ENCODE assay signal across 8 cellular contexts in the genomic region with DNA sequence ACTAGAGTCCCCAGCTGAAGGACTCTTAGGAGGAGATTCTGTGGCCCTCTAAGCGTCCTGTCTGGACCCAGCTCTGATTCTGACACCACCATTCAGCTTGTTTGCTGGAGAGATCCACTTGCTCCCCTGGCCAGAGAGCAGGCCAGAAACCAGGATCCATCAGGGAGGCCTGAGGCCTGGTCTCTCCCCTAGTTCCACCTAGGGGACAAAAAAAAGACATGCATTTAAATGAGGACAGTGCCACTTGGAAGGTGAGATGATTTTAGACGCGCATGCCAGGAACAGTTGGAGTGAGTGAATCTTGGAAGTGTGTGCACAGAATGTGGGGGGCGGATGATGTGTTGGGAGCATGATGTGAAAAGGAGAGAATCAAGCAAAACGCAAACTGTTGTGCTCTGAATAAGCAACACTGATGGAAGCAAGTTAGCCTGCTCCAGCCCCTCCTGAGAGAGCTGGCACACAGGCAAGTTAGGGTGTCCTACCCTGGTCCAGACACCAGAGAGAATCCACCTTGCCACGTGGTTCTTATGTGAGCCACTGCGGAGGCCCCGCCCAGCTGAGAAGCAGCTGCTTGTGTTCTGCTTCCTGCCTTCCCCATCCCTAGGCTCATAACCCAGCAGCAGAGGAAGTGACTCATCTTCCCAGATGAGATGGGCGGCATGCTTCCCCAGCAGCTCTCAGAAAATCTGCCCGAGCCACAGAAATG. TPM values are rescaled to one million over a fixed set of nuclear protein-coding genes. Genes with fewer than 3 reads are reported as not detected.
DNase-seq lines count a peak whose midpoint lies in the region; ATAC-seq and TF ChIP-seq lines count a peak whose summit lies in the region.

No MANE protein-coding gene starts in this region.

- H3F3A ChIP-seq in smooth muscle cell (ENCODE audit: low read depth), result peaks cover 4% of the 10 kb centered on the region

- DNase-seq in BE2C (peak; percentile 95), Kasumi-1 (lab: John Stamatoyannopoulos, UW) (peak; percentile 97 to 98), T-helper 22 cell (ENCODE audit: low read depth) (peak; percentile 54), amniotic stem cell (lab: John Stamatoyannopoulos, UW) (peak; percentile 75), hepatic stellate cell (ENCODE audit: low spot score) (peak; percentile 96), smooth muscle cell (lab: John Stamatoyannopoulos, UW; ENCODE audit: unreplicated experiment) (peak; percentile 43)

- H3K4me3 ChIP-seq in BE2C (ENCODE audit: low read depth, low read length) (peak overlapping the region; percentile 17; the same call in 1 of the 2 replicates), smooth muscle cell (no peak overlapping the region)

- H3K36me3 ChIP-seq in BE2C (no peaks in the 10 kb centered on the region), smooth muscle cell (ENCODE audit: low read depth) (no peaks in the 10 kb centered on the region)

- ATAC-seq in GM19455 (IDR thresholded peaks at IDR 0.05; ENCODE audit: unreplicated experiment), result peak; percentile 51
- ATAC-seq in HG02885 (IDR thresholded peaks at IDR 0.05; ENCODE audit: poor library complexity, unreplicated experiment), result no peak

- H4K20me1 ChIP-seq in smooth muscle cell (ENCODE audit: low read depth), result no peaks in the 10 kb centered on the region

- 36% methylated on average over 10 of the region's 10 CpGs for WGBS in smooth muscle cell (ENCODE audit: low lambda C conversion rate)

- H3K9ac ChIP-seq in smooth muscle cell (ENCODE audit: low read depth), result no peak overlapping the region

- no peak overlapping the region for H2AFZ ChIP-seq in smooth muscle cell (ENCODE audit: low read depth)

- H3K4me1 ChIP-seq in BE2C (peaks cover 41% of the 10 kb centered on the region), smooth muscle cell (ENCODE audit: low read depth) (no peaks in the 10 kb centered on the region)

- H3K79me2 ChIP-seq in smooth muscle cell (ENCODE audit: low read depth), result no peaks in the 10 kb centered on the region

- H3K9me3 ChIP-seq in BE2C (no peaks in the 10 kb centered on the region), smooth muscle cell (replicated peaks; ENCODE audit: low read depth) (no peaks in the 10 kb centered on the region)

- peak overlapping the region; percentile 75 for H3K4me2 ChIP-seq in smooth muscle cell

- TF ChIP-seq CTCF in BE2C (IDR thresholded peaks at IDR 0.05; ENCODE audit: low read depth, low read length), result peak; percentile 19; the same call in 1 of the 2 replicates
- no peak for TF ChIP-seq CTCF in smooth muscle cell (IDR thresholded peaks at IDR 0.05; ENCODE audit: borderline replicate concordance, insufficient read depth, poor library complexity, severe bottlenecking)

- peak overlapping the region; percentile 47 for H3K27ac ChIP-seq in smooth muscle cell (ENCODE audit: low read depth)

- H3K27me3 ChIP-seq in BE2C (no peaks in the 10 kb centered on the region), smooth muscle cell (ENCODE audit: low read depth) (peaks cover 4% of the 10 kb centered on the region)

RNA-seq across cellular contexts. Expression of a gene that starts 8.0 kb away (rescaled TPM):
- polyA plus RNA-seq in BE2C (2012; ENCODE audit: insufficient read depth, insufficient read length, low read depth), result 1.3 TPM
- 0.31 TPM in 1 of 2 replicates, not detected in the other for total RNA-seq in smooth muscle cell
- polyA plus RNA-seq in smooth muscle cell, result 0.30 TPM in 1 of 2 replicates, not detected in the other

RNA-seq across cellular contexts. Expression of a gene that starts 46.2 kb away (rescaled TPM):
- polyA plus RNA-seq in BE2C (2012; ENCODE audit: insufficient read depth, insufficient read length, low read depth), result not detected
- total RNA-seq in smooth muscle cell, result not detected in 2 replicates
- not detected in 2 replicates for polyA plus RNA-seq in smooth muscle cell

Comparison
In these comparisons a context has a peak if more than half of its experiments do, and no peak if none do; other contexts are left out.
1. DNase-seq: peak in every context shown above with its lines; median percentile 98 in Kasumi-1; 96 in hepatic stellate cell; 95 in BE2C; 75 in amniotic stem cell; 54 in T-helper 22 cell; 43 in smooth muscle cell.